22 cellular contexts compared by ENCODE assay signal in the genomic region with DNA sequence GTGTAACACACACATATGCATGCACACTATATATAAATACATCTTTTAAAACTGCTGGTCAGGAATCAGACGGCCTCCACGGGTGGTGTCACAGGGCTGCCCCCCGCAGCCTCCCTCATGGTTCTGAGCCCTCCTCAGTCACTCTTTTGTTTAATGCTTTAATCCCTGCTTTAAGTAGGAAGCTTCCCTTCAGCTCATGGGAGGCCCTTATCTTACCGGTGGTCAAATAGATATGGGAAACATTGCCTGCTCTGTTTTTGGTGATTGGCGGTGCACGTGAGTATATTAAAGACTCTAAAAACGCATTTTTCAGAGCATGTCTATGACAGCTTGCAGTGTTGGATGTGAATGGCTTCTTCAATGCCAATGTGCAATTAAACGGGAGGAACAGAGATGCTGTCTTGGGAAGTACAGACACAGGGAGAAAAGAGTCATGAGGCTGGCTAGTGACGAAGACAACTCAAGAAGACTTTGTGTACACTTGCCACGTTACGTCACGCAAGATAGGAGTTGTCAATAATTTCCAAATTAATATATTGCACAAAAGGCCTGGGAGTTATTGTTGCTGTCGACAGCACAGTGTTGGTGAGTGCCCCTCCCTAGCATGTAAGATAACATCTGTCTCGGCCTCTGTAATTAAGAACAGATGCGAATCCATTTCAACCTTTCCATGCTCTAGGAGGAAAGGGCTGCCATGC. TPM values are rescaled to one million over a fixed set of nuclear protein-coding genes. Genes with fewer than 3 reads are reported as not detected.
DNase-seq lines count a peak whose midpoint lies in the region; ATAC-seq and TF ChIP-seq lines count a peak whose summit lies in the region.
"Had no signal": no experiment of that assay in that cellular context is flagged by ENCODE, and none has a peak within 500 bp of the region (broad histone marks: within the 10 kb centered on the region; RNA-seq: fewer than 3 reads in every experiment).

No MANE protein-coding gene starts in this region.

- peaks cover 24% of the 10 kb centered on the region for H3K4me1 Mint-ChIP-seq in HFFc6 (ENCODE audit: low read depth)

- H3K9me3 ChIP-seq in WERI-Rb-1 (ENCODE audit: severe bottlenecking) (peaks cover 3% of the 10 kb centered on the region), gastroesophageal sphincter (no peaks in the 10 kb centered on the region), HAP-1 (no peaks in the 10 kb centered on the region)
- H3K9me3 ChIP-seq: body of pancreas, mucosa of descending colon, right atrium auricular region had no signal

- no peaks in the 10 kb centered on the region for H3K9me3 Mint-ChIP-seq in HFFc6

- H3K36me3 Mint-ChIP-seq in HFFc6 (ENCODE audit: low read depth), result no peaks in the 10 kb centered on the region

- intact Hi-C loops in left colon (cut with DNase I, micrococcal nuclease), result no loop called here

- peak overlapping the region; percentile 44; the same call in 1 of the 2 replicates for H3K4me3 Mint-ChIP-seq in HFFc6

- no peak for TF ChIP-seq EP300 in gastroesophageal sphincter (IDR thresholded peaks at IDR 0.05)

- H3K27ac Mint-ChIP-seq in HFFc6, result peak overlapping the region; percentile 4; the same call in 1 of the 2 replicates

- peak overlapping the region; percentile 21; the same call in 1 of the 2 replicates for H3K27ac ChIP-seq in WERI-Rb-1
- H3K27ac ChIP-seq in gastroesophageal sphincter, result no peak overlapping the region
- H3K27ac ChIP-seq: body of pancreas, KMS-11, right atrium auricular region had no signal

- no peak overlapping the region for H3K4me3 ChIP-seq in AG10803 (ENCODE audit: low read length)
- no peak overlapping the region for H3K4me3 ChIP-seq in WERI-Rb-1 (ENCODE audit: low read depth, low read length)
- H3K4me3 ChIP-seq in gastroesophageal sphincter, result no peak overlapping the region
- H3K4me3 ChIP-seq in HAP-1, result no peak overlapping the region
- H3K4me3 ChIP-seq: body of pancreas, mucosa of descending colon, right atrium auricular region had no signal

- H3K27me3 Mint-ChIP-seq in HFFc6 (ENCODE audit: insufficient read depth), result peaks cover 2% of the 10 kb centered on the region; the same call in 1 of the 2 replicates

- TF ChIP-seq POLR2A in gastroesophageal sphincter (IDR thresholded peaks at IDR 0.05), result no peak

- DNase-seq in AG10803 (ENCODE audit: low read depth) (peak; percentile 93), HFFc6 (peak; percentile 83), WERI-Rb-1 (peak; percentile 65), left colon (no peak), HAP-1 (ENCODE audit: low spot score in 2 of 2) (no peak)
- DNase-seq: ACHN; activated CD4-positive, alpha-beta T cell treated with anti-CD3 and anti-CD28 coated beads for 4 hours; activated naive CD4-positive, alpha-beta T cell treated with anti-CD3 and anti-CD28 coated beads, Interleukin-2, amount 50 U/mL, for 16 hours; body of pancreas; hypothalamus; mucosa of descending colon; NCI-H1092 treated with DMSO at 0.1 percent for 48 hours; nucleus accumbens had no signal

- H3K4me1 ChIP-seq in gastroesophageal sphincter (peaks cover 0 to 9% (median 0%) of the 10 kb centered on the region in 3 donors), HAP-1 (no peaks in the 10 kb centered on the region)

- H3K27me3 ChIP-seq in WERI-Rb-1 (ENCODE audit: insufficient read depth, low read depth, severe bottlenecking) (no peaks in the 10 kb centered on the region), gastroesophageal sphincter (no peaks in the 10 kb centered on the region), HAP-1 (ENCODE audit: low read depth) (no peaks in the 10 kb centered on the region)
- H3K27me3 ChIP-seq: body of pancreas, right atrium auricular region had no signal

- H3K36me3 ChIP-seq in WERI-Rb-1 (no peaks in the 10 kb centered on the region), gastroesophageal sphincter (no peaks in the 10 kb centered on the region), HAP-1 (replicated peaks) (no peaks in the 10 kb centered on the region)
- H3K36me3 ChIP-seq: right atrium auricular region had no signal

- ATAC-seq in gastroesophageal sphincter (peak; percentile 70), left colon (no peak), HG02981 (IDR thresholded peaks at IDR 0.05; ENCODE audit: unreplicated experiment) (no peak), HG03045 (IDR thresholded peaks at IDR 0.05; ENCODE audit: unreplicated experiment) (no peak)
- ATAC-seq: body of pancreas, mucosa of descending colon, Right ventricle myocardium inferior had no signal

- in situ Hi-C loops in HAP-1 (cut with MboI; ENCODE audit: low sequenced_read_pairs), result no loop called here

- TF ChIP-seq CTCF in AG10803 (conservative IDR thresholded peaks at IDR 0.05; ENCODE audit: low read length) (no peak), HFFc6 (IDR thresholded peaks at IDR 0.05) (no peak), WERI-Rb-1 (IDR thresholded peaks at IDR 0.05; ENCODE audit: low read depth, low read length) (no peak), gastroesophageal sphincter (IDR thresholded peaks at IDR 0.05) (no peak)

- WGBS in gastroesophageal sphincter (ENCODE audit: low coverage in 1 of 2), 2 donors, result 64 to 67% methylated on average over 14 to 15 of the region's 15 CpGs

RNA-seq across cellular contexts. Expression of a gene that starts 23.3 kb away (rescaled TPM):
- total RNA-seq in HFFc6 (2021; fragmentation: NEBNext Ultra II Directional; extraction: Animal tissue kit (Norgen Biotek cat#: 25700)), result not detected
- total RNA-seq in gastroesophageal sphincter, result 1 to 10 TPM in 1 of 4 donors, under 1 TPM in 1, not detected in 2; 0.54 to 3.1 TPM
- total RNA-seq in left colon, result 10 to 100 TPM in 1 of 2 donors, 1 to 10 TPM in 1; 1.4 to 11.8 TPM
- total RNA-seq: dermis microvascular lymphatic vessel endothelial cell, epithelial cell of proximal tubule had no signal

RNA-seq across cellular contexts. Expression of a gene that starts 36.3 kb away (rescaled TPM):
- total RNA-seq in HFFc6 (2021; fragmentation: NEBNext Ultra II Directional; extraction: Animal tissue kit (Norgen Biotek cat#: 25700)), result 10 to 100 TPM; 34.4 to 53.0 (median 45.5) TPM
- 10 to 100 TPM; 34.5 to 79.5 (median 59.6) TPM for total RNA-seq in gastroesophageal sphincter
- total RNA-seq in left colon, result 1 to 10 TPM; 3.4 to 4.6 TPM

RNA-seq across cellular contexts. Expression of a gene that starts 49.5 kb away (rescaled TPM):
- not detected for total RNA-seq in HFFc6 (2021; fragmentation: NEBNext Ultra II Directional; extraction: Animal tissue kit (Norgen Biotek cat#: 25700))
- not detected for total RNA-seq in gastroesophageal sphincter
- total RNA-seq in left colon, result not detected
- total RNA-seq: body of pancreas; dermis microvascular lymphatic vessel endothelial cell; epithelial cell of proximal tubule; T-helper 2 cell treated with Interferon-gamma antibody and Interleukin-4, amounts not matched to agents 100 ng/mL and 5 ng/mL, for 36 hours had no signal

Comparison
In these comparisons a context has a peak if more than half of its experiments do, and no peak if none do; other contexts are left out.
1. DNase-seq: peak in AG10803 (single experiment), HFFc6 (single experiment) and WERI-Rb-1 (single experiment); none in left colon (0 of 2) and HAP-1 (0 of 2).
2. RNA of a gene that starts 36.3 kb away (total RNA-seq): 34.5 to 79.5 TPM in gastroesophageal sphincter and 34.4 to 53.0 TPM in HFFc6; 3.4 to 4.6 TPM in left colon; every median in the first group is over 4 times any median in the second.